8 cellular contexts compared by ENCODE assay signal in genomic region chr14:75427126-75427481, GRCh38. TPM values are rescaled to one million over a fixed set of nuclear protein-coding genes. Genes with fewer than 3 reads are reported as not detected.
DNase-seq lines count a peak whose midpoint lies in the region; ATAC-seq and TF ChIP-seq lines count a peak whose summit lies in the region.

No MANE protein-coding gene starts in this region.

- peaks cover 29% of the 10 kb centered on the region for H3K27me3 Mint-ChIP-seq in activated T-cell treated with anti-CD3 and anti-CD28 coated beads, Interleukin-2, amount 50 U/mL, for 4 hours (ENCODE audit: low read depth)
- no peaks in the 10 kb centered on the region for H3K27me3 Mint-ChIP-seq in dendritic cell treated with granulocyte-macrophage colony-stimulating factor and Interleukin-4, amounts not matched to agents 40 ng/mL and 50 ng/mL, for 4 days

- no peak for TF ChIP-seq POLR2A in erythroblast (IDR thresholded peaks at IDR 0.05; ENCODE audit: low read length)

- H3K36me3 ChIP-seq in muscle layer of colon (ENCODE audit: insufficient read depth, low read length), result peaks cover 6% of the 10 kb centered on the region

- H3K27me3 ChIP-seq in muscle layer of colon (ENCODE audit: control insufficient read depth in 1 of 2, insufficient read depth in 2 of 2, low read length in 2 of 2), result no peaks in the 10 kb centered on the region

- intact Hi-C loops in dendritic cell treated with granulocyte-macrophage colony-stimulating factor and Interleukin-4, amounts not matched to agents 40 ng/mL and 50 ng/mL, for 4 days (cut with micrococcal nuclease), result loop anchor here (2.0 to 10.0 kb wide), 3 partner anchors 45 to 292 kb away; no protein-coding TSS in a partner anchor
- intact Hi-C loops in posterior vena cava (cut with DNase I), result no loop called here

- peak overlapping the region; percentile 81 for H3K27ac Mint-ChIP-seq in dendritic cell treated with granulocyte-macrophage colony-stimulating factor and Interleukin-4, amounts not matched to agents 40 ng/mL and 50 ng/mL, for 4 days

- peaks cover 47% of the 10 kb centered on the region for H3K4me1 ChIP-seq in muscle layer of colon (ENCODE audit: insufficient read depth, low read length)

- H3K4me1 Mint-ChIP-seq in activated T-cell treated with anti-CD3 and anti-CD28 coated beads, Interleukin-2, amount 50 U/mL, for 4 hours (ENCODE audit: low read depth), result peaks cover 9% of the 10 kb centered on the region
- peaks cover 55% of the 10 kb centered on the region for H3K4me1 Mint-ChIP-seq in dendritic cell treated with granulocyte-macrophage colony-stimulating factor and Interleukin-4, amounts not matched to agents 40 ng/mL and 50 ng/mL, for 4 days (ENCODE audit: low read depth)

- peak overlapping the region; percentile 71 for H3K4me3 Mint-ChIP-seq in activated T-cell treated with anti-CD3 and anti-CD28 coated beads, Interleukin-2, amount 50 U/mL, for 4 hours
- H3K4me3 Mint-ChIP-seq in dendritic cell treated with granulocyte-macrophage colony-stimulating factor and Interleukin-4, amounts not matched to agents 40 ng/mL and 50 ng/mL, for 4 days, result peak overlapping the region; percentile 69

- peak overlapping the region; percentile 63 for H3K9ac ChIP-seq in muscle layer of colon (ENCODE audit: low read length)

- H3K9me3 Mint-ChIP-seq in activated T-cell treated with anti-CD3 and anti-CD28 coated beads, Interleukin-2, amount 50 U/mL, for 4 hours, result peaks cover 6% of the 10 kb centered on the region
- no peaks in the 10 kb centered on the region for H3K9me3 Mint-ChIP-seq in dendritic cell treated with granulocyte-macrophage colony-stimulating factor and Interleukin-4, amounts not matched to agents 40 ng/mL and 50 ng/mL, for 4 days

- H3K27ac ChIP-seq in muscle layer of colon (ENCODE audit: low read depth, low read length), result peak overlapping the region; percentile 91

- no peak for DNase-seq in activated T-cell treated with anti-CD3 and anti-CD28 coated beads, Interleukin-2, amount 50 U/mL, for 4 hours
- no peak for DNase-seq in activated T-cell treated with anti-CD3 and anti-CD28 coated beads for 4 hours
- no peak for DNase-seq in Jurkat, Clone E6-1 (ENCODE audit: low read depth, low spot score)
- no peak for DNase-seq in NCI-H524 treated with DMSO at 0.1 percent for 48 hours (lab: John Stamatoyannopoulos, UW)
- DNase-seq in erythroblast (lab: John Stamatoyannopoulos, UW), result no peak
- DNase-seq in posterior vena cava (ENCODE audit: low spot score), result no peak

- H3K9me3 ChIP-seq in muscle layer of colon (ENCODE audit: low read length), result no peaks in the 10 kb centered on the region

- peak overlapping the region; percentile 50; the same call in 1 of the 2 replicates for H3K4me3 ChIP-seq in Jurkat, Clone E6-1 (ENCODE audit: low read length)
- H3K4me3 ChIP-seq in muscle layer of colon (ENCODE audit: low read depth in 1 of 2, low read length in 2 of 2), result peak overlapping the region; percentile 58 to 82

- H3K36me3 Mint-ChIP-seq in activated T-cell treated with anti-CD3 and anti-CD28 coated beads, Interleukin-2, amount 50 U/mL, for 4 hours (ENCODE audit: insufficient read depth), result no peaks in the 10 kb centered on the region
- H3K36me3 Mint-ChIP-seq in dendritic cell treated with granulocyte-macrophage colony-stimulating factor and Interleukin-4, amounts not matched to agents 40 ng/mL and 50 ng/mL, for 4 days (ENCODE audit: low read depth), result peaks cover 9% of the 10 kb centered on the region

- ATAC-seq in activated T-cell treated with anti-CD3 and anti-CD28 coated beads, Interleukin-2, amount 50 U/mL, for 4 hours, result peak in 1 of 2 donors; percentile 8

RNA-seq across cellular contexts. Expression of gene JDP2, which starts 0.7 kb away (rescaled TPM):
- 1 to 10 TPM in 2 of 3 donors, under 1 TPM in 1; 0.61 to 1.3 (median 1.3) TPM for total RNA-seq in activated T-cell treated with anti-CD3 and anti-CD28 coated beads, Interleukin-2, amount 50 U/mL, for 4 hours
- 9.3 TPM for polyA plus RNA-seq in Jurkat, Clone E6-1 (2012; ENCODE audit: insufficient read depth, insufficient read length)
- total RNA-seq in posterior vena cava, result 10 to 100 TPM; 44.2 to 54.8 TPM

Comparison
In these comparisons a context has a peak if more than half of its experiments do, and no peak if none do; other contexts are left out.
1. RNA of gene JDP2, which starts 0.7 kb away (total RNA-seq): 44.2 to 54.8 TPM in posterior vena cava; 0.61 to 1.3 TPM in activated T-cell treated with anti-CD3 and anti-CD28 coated beads, Interleukin-2, amount 50 U/mL, for 4 hours; every median in the first group is over 10 times any median in the second.